28 cellular contexts compared by ENCODE assay signal in genomic region chr1:102799496-102799895, GRCh38.
DNase-seq lines count a peak whose midpoint lies in the region; TF ChIP-seq lines count a peak whose summit lies in the region.
"Had no signal": no experiment of that assay in that cellular context is flagged by ENCODE, and none has a peak within 500 bp of the region (broad histone marks: within the 10 kb centered on the region; RNA-seq: fewer than 3 reads in every experiment).

No MANE protein-coding gene starts in this region.

- DNase-seq in NCI-H146 (lab: John Stamatoyannopoulos, UW) (peak; percentile 8), NCI-H146 treated with DMSO at 0.1 percent for 48 hours (lab: John Stamatoyannopoulos, UW; ENCODE audit: unreplicated experiment) (no peak), brain pericyte (ENCODE audit: low read depth, low spot score) (peak; percentile 30), iris pigment epithelial cell (ENCODE audit: low read depth) (peak; percentile 51), NOMO-1 (lab: John Stamatoyannopoulos, UW; ENCODE audit: unreplicated experiment in 2 of 2) (no peak), NCI-H2029 (lab: John Stamatoyannopoulos, UW) (no peak), GM10266 (ENCODE audit: extremely low spot score) (no peak)
- DNase-seq in effector CD4-positive, alpha-beta T cell, result no peak
- DNase-seq: activated CD4-positive, alpha-beta T cell treated with anti-CD3 and anti-CD28 coated beads, Interleukin-2, amount 50 U/mL, for 1 hour; activated CD8-positive, alpha-beta memory T cell treated with anti-CD3 and anti-CD28 coated beads, Interleukin-2, amount 10 ng/mL, durations not matched to agents 7 days and 5 days; activated naive CD4-positive, alpha-beta T cell treated with anti-CD3 and anti-CD28 coated beads for 36 hours; activated T-cell treated with anti-CD3 and anti-CD28 coated beads, Interleukin-2, amount 50 U/mL, for 72 hours; cerebellar nuclear complex; DMS153; effector CD8-positive, alpha-beta T cell; erythroblast; hypothalamus; KG1; left ventricle myocardium inferior; naive thymus-derived CD4-positive, alpha-beta T cell; NCI-H1930; ovary; retina; stimulated activated CD4-positive, alpha-beta T cell treated with anti-CD3 and anti-CD28 coated beads, Interleukin-12 subunit alpha, Interleukin-12 subunit beta, amount 100 ng/mL, for 4 hours; stimulated activated CD4-positive, alpha-beta T cell treated with anti-CD3 and anti-CD28 coated beads, Interleukin-4, amount 100 ng/mL, for 4 hours; stimulated activated naive CD8-positive, alpha-beta T cell treated with anti-CD3 and anti-CD28 coated beads, Interleukin-15, Interleukin-2, amounts not matched to agents 100 U/mL and 50 U/mL, for 24 hours; thyroid gland; WERI-Rb-1 had no signal

- no peak for TF ChIP-seq CTCF in GM10266 (IDR thresholded peaks at IDR 0.05; ENCODE audit: control insufficient read depth, insufficient read depth, low read depth, missing control alignments)

Comparison
In these comparisons a context has a peak if more than half of its experiments do, and no peak if none do; other contexts are left out.
1. DNase-seq: peak in NCI-H146 (single experiment), brain pericyte (single experiment) and iris pigment epithelial cell (single experiment); none in NCI-H146 treated with DMSO at 0.1 percent for 48 hours (single experiment), NOMO-1 (0 of 2), NCI-H2029 (single experiment), GM10266 (single experiment) and effector CD4-positive, alpha-beta T cell (single experiment).